Comparison of ENCODE assay signal across 7 cellular contexts in the genomic region with DNA sequence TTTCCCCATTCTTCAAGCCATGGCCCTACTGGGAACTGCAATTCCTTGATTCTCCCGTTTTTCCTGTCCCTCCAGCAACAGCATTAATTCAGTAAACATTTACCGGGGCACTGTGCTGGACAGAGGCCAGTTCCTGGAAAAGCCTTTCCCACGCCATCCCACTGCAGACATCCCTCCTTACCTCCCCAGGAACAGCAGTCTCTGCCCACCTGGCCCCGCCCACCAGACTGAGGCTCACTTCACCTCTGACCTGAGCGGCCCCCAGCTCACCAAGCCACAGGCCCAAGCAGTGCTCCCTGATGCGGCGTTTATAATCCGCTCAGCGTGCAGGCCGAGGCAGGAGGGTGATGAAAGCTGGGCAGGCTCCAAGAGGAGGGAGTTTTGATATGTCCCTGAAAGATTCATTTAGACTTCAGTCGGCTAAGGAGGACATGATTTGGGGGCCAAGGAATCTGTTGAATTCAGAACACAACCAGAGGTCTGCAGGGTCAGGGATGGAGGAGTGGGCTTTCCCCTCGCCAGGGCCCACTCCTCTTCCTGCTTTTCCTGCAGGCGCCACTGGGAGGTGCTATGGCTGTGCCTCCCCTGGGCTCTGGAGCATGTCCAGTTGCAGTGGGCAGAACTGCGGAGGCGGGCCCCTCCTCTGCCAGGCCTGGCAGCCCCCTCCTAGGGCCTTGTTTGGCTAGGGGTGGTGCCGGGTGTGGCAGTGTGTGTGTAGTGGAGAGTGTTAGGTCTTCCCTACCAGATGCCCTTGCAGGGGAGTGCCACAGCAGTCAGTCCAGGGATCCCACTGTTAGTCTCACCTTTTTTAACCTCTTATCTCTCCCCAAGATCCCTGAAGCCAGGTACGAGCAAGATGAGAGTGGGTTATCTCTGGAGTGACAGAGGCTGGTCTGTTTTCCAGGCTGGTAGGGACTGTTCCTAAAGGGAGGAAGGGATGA. TPM values are rescaled to one million over a fixed set of nuclear protein-coding genes. Genes with fewer than 3 reads are reported as not detected.
DNase-seq lines count a peak whose midpoint lies in the region; ATAC-seq, FAIRE-seq and TF ChIP-seq lines count a peak whose summit lies in the region.

No MANE protein-coding gene starts in this region.

- CTCF ChIA-PET in HEK293T (lab: Yijun Ruan, JAX), result no interaction called here

- TF ChIP-seq POLR2A in thyroid gland (IDR thresholded peaks at IDR 0.05), result no peak

- H3K9ac ChIP-seq in kidney (ENCODE audit: low read length in 2 of 2), result peak overlapping the region in 1 of 2 donors; percentile 46

- H3K27ac ChIP-seq in kidney (ENCODE audit: low read depth in 2 of 2, low read length in 2 of 2), result peak overlapping the region; percentile 79 to 84
- H3K27ac ChIP-seq in thyroid gland, result peak overlapping the region in 2 of 3 donors; percentile 57 to 62
- no peak overlapping the region for H3K27ac ChIP-seq in SJCRH30

- DNase-seq in HEK293T (ENCODE audit: extremely low spot score) (peak; percentile 62), astrocyte of the spinal cord (ENCODE audit: low read depth, low spot score) (no peak), kidney (peak; percentile 86), thyroid gland (peak; percentile 33 to 51), SJCRH30 (no peak)

- in situ Hi-C loops in astrocyte of the spinal cord (cut with HindIII; ENCODE audit: low sequenced_read_pairs), result no loop called here

- H3K27me3 ChIP-seq in thyroid gland, result no peaks in the 10 kb centered on the region
- no peaks in the 10 kb centered on the region for H3K27me3 ChIP-seq in SJCRH30

- H3K9me3 ChIP-seq in kidney (ENCODE audit: control insufficient read depth in 1 of 2, low read length in 2 of 2) (no peaks in the 10 kb centered on the region), thyroid gland (no peaks in the 10 kb centered on the region), SJCRH30 (replicated peaks) (no peaks in the 10 kb centered on the region)

- ATAC-seq in HG03175 (IDR thresholded peaks at IDR 0.05; ENCODE audit: unreplicated experiment) (no peak), GM19328 (IDR thresholded peaks at IDR 0.05; ENCODE audit: unreplicated experiment) (no peak)

- H3K4me1 ChIP-seq in kidney (ENCODE audit: control insufficient read depth in 1 of 2, insufficient read depth in 1 of 2, low read depth in 1 of 2, low read length in 2 of 2) (no peaks in the 10 kb centered on the region), thyroid gland (peaks cover 17 to 40% of the 10 kb centered on the region in 2 donors), SJCRH30 (no peaks in the 10 kb centered on the region)

- H3K36me3 ChIP-seq in kidney (ENCODE audit: control insufficient read depth in 1 of 2, insufficient read depth in 2 of 2, low read length in 2 of 2) (peaks cover 2 to 7% of the 10 kb centered on the region in 2 donors), thyroid gland (peaks cover 10 to 12% of the 10 kb centered on the region in 2 donors), SJCRH30 (no peaks in the 10 kb centered on the region)

- POLR2A ChIA-PET in HEK293T (lab: Yijun Ruan, JAX), result no interaction called here

- FAIRE-seq in kidney (lab: Jason Lieb, UNC), result no peak

- TF ChIP-seq CTCF in astrocyte of the spinal cord (IDR thresholded peaks at IDR 0.05; ENCODE audit: low read depth, low read length) (peak; percentile 63), kidney (IDR thresholded peaks at IDR 0.05; ENCODE audit: borderline replicate concordance, extremely low read depth, insufficient read depth) (peak; percentile 13), thyroid gland (IDR thresholded peaks at IDR 0.05) (peak in 4 of 6 experiments; percentile 12 to 43 (median 36))

- H3K4me3 ChIP-seq in astrocyte of the spinal cord (ENCODE audit: low read depth, low read length) (peak overlapping the region; percentile 64), kidney (ENCODE audit: low read length in 2 of 2) (peak overlapping the region in 1 of 2 donors; percentile 8), thyroid gland (replicated peaks in 1 of 3) (no peak overlapping the region), SJCRH30 (no peak overlapping the region)

- WGBS in thyroid gland, 2 donors, result 80 to 84% methylated on average over 15 to 16 of the region's 17 CpGs

- intact Hi-C loops in kidney (cut with DNase I), result no loop called here
- intact Hi-C loops in thyroid gland (cut with DNase I), result no loop called here

TF ChIP-seq in HEK293T, 16 proteins besides CTCF, POLR2A, EP300 and RAD21:
- TF ChIP-seq ELF4 (IDR thresholded peaks at IDR 0.05), result no peak
- TF ChIP-seq ZNF384 (IDR thresholded peaks at IDR 0.05), result no peak
- no peak for TF ChIP-seq L3MBTL2 (conservative IDR thresholded peaks at IDR 0.05)
- TF ChIP-seq HDGF (IDR thresholded peaks at IDR 0.05; ENCODE audit: borderline replicate concordance), result no peak
- TF ChIP-seq LEF1 (IDR thresholded peaks at IDR 0.05; ENCODE audit: borderline replicate concordance), result no peak
- TF ChIP-seq CTBP1 (IDR thresholded peaks at IDR 0.05; ENCODE audit: borderline replicate concordance), result no peak
- TF ChIP-seq NFRKB (IDR thresholded peaks at IDR 0.05), result no peak
- no peak for TF ChIP-seq TARDBP (IDR thresholded peaks at IDR 0.05)
- no peak for TF ChIP-seq FOXK2 (IDR thresholded peaks at IDR 0.05)
- TF ChIP-seq, protein P1, sequence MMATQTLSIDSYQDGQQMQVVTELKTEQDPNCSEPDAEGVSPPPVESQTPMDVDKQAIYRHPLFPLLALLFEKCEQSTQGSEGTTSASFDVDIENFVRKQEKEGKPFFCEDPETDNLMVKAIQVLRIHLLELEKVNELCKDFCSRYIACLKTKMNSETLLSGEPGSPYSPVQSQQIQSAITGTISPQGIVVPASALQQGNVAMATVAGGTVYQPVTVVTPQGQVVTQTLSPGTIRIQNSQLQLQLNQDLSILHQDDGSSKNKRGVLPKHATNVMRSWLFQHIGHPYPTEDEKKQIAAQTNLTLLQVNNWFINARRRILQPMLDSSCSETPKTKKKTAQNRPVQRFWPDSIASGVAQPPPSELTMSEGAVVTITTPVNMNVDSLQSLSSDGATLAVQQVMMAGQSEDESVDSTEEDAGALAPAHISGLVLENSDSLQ (IDR thresholded peaks at IDR 0.05), result no peak
- no peak for TF ChIP-seq FOXM1 (IDR thresholded peaks at IDR 0.05; ENCODE audit: borderline replicate concordance)
- no peak for TF ChIP-seq FOXA1 (IDR thresholded peaks at IDR 0.05)
- TF ChIP-seq BHLHE40 (IDR thresholded peaks at IDR 0.05; ENCODE audit: borderline replicate concordance), result no peak
- no peak for TF ChIP-seq SP1 (IDR thresholded peaks at IDR 0.05)
- TF ChIP-seq SUZ12 (IDR thresholded peaks at IDR 0.05), result no peak
- TF ChIP-seq ARNT (IDR thresholded peaks at IDR 0.05), result no peak

RNA-seq across cellular contexts. Expression of a gene that starts 1.4 kb away (rescaled TPM):
- total RNA-seq in kidney, result 846 TPM
- 776 TPM for polyA plus RNA-seq in kidney (ENCODE audit: insufficient read depth, low read depth, low replicate concordance)
- 100 to 1,000 TPM; 155 to 407 (median 229) TPM for total RNA-seq in thyroid gland
- total RNA-seq in SJCRH30 (2014; rRNA removed; shearing (Covaris generic)), result 3.7 and 4.2 TPM in 2 replicates

RNA-seq across cellular contexts. Expression of a gene that starts 19.2 kb away (rescaled TPM):
- total RNA-seq in kidney, result 37.4 TPM
- polyA plus RNA-seq in kidney (ENCODE audit: insufficient read depth, low read depth, low replicate concordance), result 16.4 TPM
- 10 to 100 TPM; 31.8 to 54.5 (median 42.3) TPM for total RNA-seq in thyroid gland
- 13.7 and 15.0 TPM in 2 replicates for total RNA-seq in SJCRH30 (2014; rRNA removed; shearing (Covaris generic))

RNA-seq across cellular contexts. Expression of a gene that starts 34.1 kb away (rescaled TPM):
- total RNA-seq in kidney, result 70.2 TPM
- polyA plus RNA-seq in kidney (ENCODE audit: insufficient read depth, low read depth, low replicate concordance), result 14.5 TPM
- 10 to 100 TPM; 36.1 to 61.1 (median 47.5) TPM for total RNA-seq in thyroid gland
- total RNA-seq in SJCRH30 (2014; rRNA removed; shearing (Covaris generic)), result 9.9 and 12.6 TPM in 2 replicates

RNA-seq across cellular contexts. Expression of a gene that starts 34.7 kb away (rescaled TPM):
- total RNA-seq in kidney (24.7 TPM), thyroid gland (10 to 100 TPM; 17.4 to 22.8 (median 20.0) TPM)
- 8.5 TPM for polyA plus RNA-seq in kidney (ENCODE audit: insufficient read depth, low read depth, low replicate concordance)
- total RNA-seq in SJCRH30 (2014; rRNA removed; shearing (Covaris generic)), result 9.5 and 12.4 TPM in 2 replicates

RNA-seq across cellular contexts. Expression of a gene that starts 53.7 kb away (rescaled TPM):
- total RNA-seq in kidney (90.2 TPM), thyroid gland (100 to 1,000 TPM; 107 to 128 (median 118) TPM)
- 29.4 TPM for polyA plus RNA-seq in kidney (ENCODE audit: insufficient read depth, low read depth, low replicate concordance)
- 70.2 and 72.8 TPM in 2 replicates for total RNA-seq in SJCRH30 (2014; rRNA removed; shearing (Covaris generic))

Comparison
In these comparisons a context has a peak if more than half of its experiments do, and no peak if none do; other contexts are left out.
1. DNase-seq: peak in HEK293T (single experiment), kidney (single experiment) and thyroid gland (2 of 2); none in astrocyte of the spinal cord (single experiment) and SJCRH30 (0 of 2).
2. CTCF ChIP-seq: peak in every context shown above with its lines; median percentile 63 in astrocyte of the spinal cord; 36 in thyroid gland; 13 in kidney.
3. RNA of a gene that starts 1.4 kb away (total RNA-seq): 846 TPM in kidney (single experiment) and 155 to 407 TPM in thyroid gland; 3.7 to 4.2 TPM in SJCRH30; every median in the first group is over 10 times any median in the second.